8 cellular contexts compared by ENCODE assay signal in genomic region chr19:10000171-10000826, GRCh38. TPM values are rescaled to one million over a fixed set of nuclear protein-coding genes. Genes with fewer than 3 reads are reported as not detected.
DNase-seq lines count a peak whose midpoint lies in the region; ATAC-seq and TF ChIP-seq lines count a peak whose summit lies in the region.

No MANE protein-coding gene starts in this region.

- no peak overlapping the region for H3K27ac Mint-ChIP-seq in chondrocyte (ENCODE audit: unreplicated experiment)

- H3K9me3 ChIP-seq in lower lobe of right lung: no peaks in the 10 kb centered on the region

- peak; percentile 64 to 74 for ATAC-seq in lower lobe of right lung
- ATAC-seq in HG03045 (IDR thresholded peaks at IDR 0.05; ENCODE audit: unreplicated experiment): no peak

- peaks cover under 1% of the 10 kb centered on the region for H3K4me1 ChIP-seq in lower lobe of right lung

- H3K9me3 Mint-ChIP-seq in chondrocyte (ENCODE audit: low read depth): no peaks in the 10 kb centered on the region

- H3K4me3 Mint-ChIP-seq in chondrocyte (ENCODE audit: unreplicated experiment): no peak overlapping the region

- peaks cover 8% of the 10 kb centered on the region for H3K4me1 Mint-ChIP-seq in chondrocyte (ENCODE audit: low read depth)

- no peaks in the 10 kb centered on the region for H3K27me3 ChIP-seq in lower lobe of right lung (ENCODE audit: low read depth)

- no peaks in the 10 kb centered on the region for H3K27me3 Mint-ChIP-seq in chondrocyte (ENCODE audit: low read depth)

- intact Hi-C loops in lower lobe of right lung (cut with DNase I): no loop called here

- H3K36me3 ChIP-seq in lower lobe of right lung: peaks cover 8% of the 10 kb centered on the region

- H3K27ac ChIP-seq in lower lobe of right lung: no peak overlapping the region

- TF ChIP-seq CTCF in chondrocyte (IDR thresholded peaks at IDR 0.05) (peak; percentile 89), lower lobe of right lung (IDR thresholded peaks at IDR 0.05) (peak; percentile 69)

- peaks cover 32% of the 10 kb centered on the region for H3K36me3 Mint-ChIP-seq in chondrocyte (ENCODE audit: low read depth)

- no peak overlapping the region for H3K4me3 ChIP-seq in lower lobe of right lung

- DNase-seq in NOMO-1 (lab: John Stamatoyannopoulos, UW; ENCODE audit: unreplicated experiment in 2 of 2): peak; percentile 12 to 13
- DNase-seq in NOMO-1 treated with dmso at 0.1 percent for 144 hours (lab: John Stamatoyannopoulos, UW; ENCODE audit: unreplicated experiment): no peak
- DNase-seq in NCI-H2029 (lab: John Stamatoyannopoulos, UW): peak; percentile 12
- peak; percentile 55 to 70 for DNase-seq in activated CD4-positive, alpha-beta T cell treated with anti-CD3 and anti-CD28 coated beads for 4 hours
- no peak for DNase-seq in chondrocyte (ENCODE audit: low spot score)
- DNase-seq in lower lobe of right lung: peak; percentile 67
- DNase-seq in stimulated activated CD8-positive, alpha-beta memory T cell treated with anti-CD3 and anti-CD28 coated beads, Interleukin-2, amount 100 ng/mL, for 1 hour (ENCODE audit: low read depth in 2 of 2): peak; percentile 11 to 28

RNA-seq across cellular contexts. Expression of gene COL5A3, which starts 10.0 kb away (rescaled TPM):
- 24.8 to 65.9 TPM (median 63.6 TPM) in 3 replicates for total RNA-seq in chondrocyte
- total RNA-seq in lower lobe of right lung: 8.9 TPM

RNA-seq across cellular contexts. Expression of gene RDH8, which starts 13.0 kb away (rescaled TPM):
- total RNA-seq in chondrocyte (not detected in 3 replicates), lower lobe of right lung (not detected)

Comparison
In these comparisons a context has a peak if more than half of its experiments do, and no peak if none do; other contexts are left out.
1. DNase-seq: peak in NOMO-1 (2 of 2), NCI-H2029 (single experiment), activated CD4-positive, alpha-beta T cell treated with anti-CD3 and anti-CD28 coated beads for 4 hours (2 of 2), lower lobe of right lung (single experiment) and stimulated activated CD8-positive, alpha-beta memory T cell treated with anti-CD3 and anti-CD28 coated beads, Interleukin-2, amount 100 ng/mL, for 1 hour (2 of 2); none in NOMO-1 treated with dmso at 0.1 percent for 144 hours (single experiment) and chondrocyte (single experiment).